ENCODE assay signal across 25 cellular contexts in the genomic region with DNA sequence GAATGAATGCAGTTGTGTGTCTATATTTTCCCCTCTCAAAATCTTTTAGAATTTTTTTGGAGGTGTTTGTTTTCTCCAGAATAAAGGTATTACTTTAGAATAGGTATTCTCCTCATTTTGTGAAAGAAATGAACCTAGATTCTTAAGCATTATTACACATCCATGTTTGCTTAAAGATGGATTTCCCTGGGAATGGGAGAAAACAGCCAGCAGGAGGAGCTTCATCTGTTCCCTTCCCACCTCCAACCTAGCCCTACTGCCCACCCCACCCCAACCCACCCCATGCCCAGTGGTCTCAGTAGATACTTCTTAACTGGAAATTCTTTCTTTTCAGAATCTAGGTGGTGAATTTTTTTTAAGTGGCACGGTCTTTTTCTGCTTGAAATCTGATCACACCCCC.
DNase-seq lines count a peak whose midpoint lies in the region; ATAC-seq, FAIRE-seq and TF ChIP-seq lines count a peak whose summit lies in the region.
"Had no signal": no experiment of that assay in that cellular context is flagged by ENCODE, and none has a peak within 500 bp of the region (broad histone marks: within the 10 kb centered on the region; RNA-seq: fewer than 3 reads in every experiment).

No MANE protein-coding gene starts in this region.

- ATAC-seq in Right ventricle myocardium superior (ENCODE audit: poor library complexity), result no peak
- ATAC-seq: HepG2 had no signal

- no peak for TF ChIP-seq POLR2A in H54 (IDR thresholded peaks at IDR 0.05; ENCODE audit: low read depth, low read length)

- no peaks in the 10 kb centered on the region for H3K27me3 ChIP-seq in left ventricle myocardium inferior (ENCODE audit: low read depth)
- H3K27me3 ChIP-seq: BLaER1 treated with 17β-estradiol and CSF1 and Interleukin-3, amounts not matched to agents 10 nM and 100 nM had no signal

- H3K27ac ChIP-seq in left ventricle myocardium inferior (replicated peaks), result peak overlapping the region; percentile 10
- H3K27ac ChIP-seq: BLaER1 treated with 17β-estradiol and CSF1 and Interleukin-3, amounts not matched to agents 10 nM and 100 nM; HL-60 had no signal

- intact Hi-C loops in left ventricle myocardium inferior (cut with micrococcal nuclease), result no loop called here
- intact Hi-C loops in Right ventricle myocardium superior (cut with DNase I), result no loop called here

- peaks cover 18% of the 10 kb centered on the region for H3K36me3 ChIP-seq in left ventricle myocardium inferior
- H3K36me3 ChIP-seq: BLaER1 treated with 17β-estradiol and CSF1 and Interleukin-3, amounts not matched to agents 10 nM and 100 nM had no signal

- H3K4me3 ChIP-seq in left ventricle myocardium inferior, result no peak overlapping the region
- H3K4me3 ChIP-seq: BLaER1 treated with 17β-estradiol and CSF1 and Interleukin-3, amounts not matched to agents 10 nM and 100 nM had no signal

- peaks cover 4% of the 10 kb centered on the region for H3K4me1 ChIP-seq in left ventricle myocardium inferior
- H3K4me1 ChIP-seq: BLaER1 treated with 17β-estradiol and CSF1 and Interleukin-3, amounts not matched to agents 10 nM and 100 nM; Caco-2 had no signal

- H3K9me3 ChIP-seq in left ventricle myocardium inferior (replicated peaks), result peaks cover 10% of the 10 kb centered on the region
- H3K9me3 ChIP-seq: Caco-2, SK-N-SH had no signal

- no peak for DNase-seq in left ventricle myocardium inferior
- DNase-seq in Right ventricle myocardium superior, result no peak
- peak; percentile 28 for DNase-seq in SHP77 treated with DMSO at 0.1 percent for 48 hours (lab: John Stamatoyannopoulos, UW)
- peak; percentile 20 for DNase-seq in iPS-NIHi7 (ENCODE audit: extremely low spot score)
- DNase-seq in stimulated activated CD4-positive, alpha-beta T cell treated with anti-CD3 and anti-CD28 coated beads, Interleukin-4, amount 100 ng/mL, for 1 hour, result no peak
- DNase-seq in GF-D8 (lab: John Stamatoyannopoulos, UW), result no peak
- DNase-seq in H54 (ENCODE audit: insufficient read length, low spot score), result no peak
- DNase-seq: Caco-2; CD4-positive, alpha-beta memory T cell; H7; KBM-7; MM.1S; NCI-H1048; NCI-H146; NCI-H2029; NCI-H2227 treated with DMSO at 0.1 percent for 48 hours; NCI-H524; RPMI8226; SIG-M5; SK-N-SH had no signal

- no peak for FAIRE-seq in H54 (lab: Jason Lieb, UNC)
- FAIRE-seq: G401.6, GM19239, HepG2 had no signal

- no peak for TF ChIP-seq CTCF in left ventricle myocardium inferior (IDR thresholded peaks at IDR 0.05; ENCODE audit: borderline replicate concordance)

Comparison
In these comparisons a context has a peak if more than half of its experiments do, and no peak if none do; other contexts are left out.
1. DNase-seq: peak in SHP77 treated with DMSO at 0.1 percent for 48 hours (single experiment) and iPS-NIHi7 (single experiment); none in left ventricle myocardium inferior (single experiment), Right ventricle myocardium superior (single experiment), stimulated activated CD4-positive, alpha-beta T cell treated with anti-CD3 and anti-CD28 coated beads, Interleukin-4, amount 100 ng/mL, for 1 hour (single experiment), GF-D8 (single experiment) and H54 (single experiment).